Comparison of ENCODE assay signal across 19 cellular contexts in the genomic region with DNA sequence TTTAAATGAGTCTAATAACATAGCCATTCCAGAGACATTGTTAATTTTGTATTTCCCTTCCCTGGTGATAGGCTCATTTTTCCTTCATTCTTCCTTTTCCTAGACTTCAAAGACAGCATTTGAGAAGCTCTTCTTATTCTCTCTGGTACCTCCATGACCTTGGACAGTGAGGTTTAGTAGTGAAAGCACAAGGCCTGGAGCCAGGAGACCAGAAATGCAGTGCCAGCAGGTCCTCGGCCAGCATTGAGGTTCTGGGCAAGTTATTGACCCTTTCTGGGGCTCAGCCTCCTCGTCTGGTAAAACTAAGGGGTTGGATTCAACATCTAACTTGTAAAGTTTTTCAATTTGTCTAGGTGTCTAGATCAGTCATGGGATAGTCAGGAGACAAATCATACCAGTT.
"Had no signal": no experiment of that assay in that cellular context is flagged by ENCODE, and none has a peak within 500 bp of the region (broad histone marks: within the 10 kb centered on the region; RNA-seq: fewer than 3 reads in every experiment).

No MANE protein-coding gene starts in this region.

- H3K4me1 Mint-ChIP-seq: activated B cell treated with CpG ODN at 0.5 μM for 24 hours; activated CD4-positive, alpha-beta T cell treated with anti-CD3 and anti-CD28 coated beads, Interleukin-2, amount 10 ng/mL, durations not matched to agents 24 days and 14 days; activated naive CD8-positive, alpha-beta T cell treated with anti-CD3 and anti-CD28 coated beads for 36 hours; activated T-helper 17 cell treated with anti-CD3 and anti-CD28 coated beads, Interleukin-2, amount 50 U/mL, for 72 hours had no signal

- H3K27ac Mint-ChIP-seq: activated B cell treated with CpG ODN at 0.5 μM for 24 hours; activated CD4-positive, alpha-beta memory T cell treated with anti-CD3 and anti-CD28 coated beads for 36 hours; activated CD4-positive, alpha-beta T cell treated with anti-CD3 and anti-CD28 coated beads, Interleukin-2, amount 10 ng/mL, durations not matched to agents 24 days and 14 days; activated CD8-positive, alpha-beta T cell treated with anti-CD3 and anti-CD28 coated beads for 36 hours; activated naive CD4-positive, alpha-beta T cell treated with anti-CD3 and anti-CD28 coated beads for 36 hours; activated naive CD4-positive, alpha-beta T cell treated with anti-CD3 and anti-CD28 coated beads, Interleukin-2, amount 50 U/mL, for 72 hours; activated naive CD8-positive, alpha-beta T cell treated with anti-CD3 and anti-CD28 coated beads for 36 hours; activated T-cell treated with anti-CD3 and anti-CD28 coated beads, Interleukin-2, amount 50 U/mL, for 72 hours; activated T-helper 1 cell treated with anti-CD3 and anti-CD28 coated beads, Interleukin-12 subunit alpha, Interleukin-12 subunit beta, Interleukin-2, Interleukin-4 antibody, amounts not matched to agents 30 ng/mL and 10 ng/mL and 1 ng/mL, durations not matched to agents 14 hours and 24 hours and 36 hours; activated T-helper 17 cell treated with anti-CD3 and anti-CD28 coated beads, Interleukin-2, amount 50 U/mL, for 72 hours; T-helper 1 cell treated with Interleukin-12 subunit alpha and Interleukin-12 subunit beta and Interleukin-4 antibody, amounts not matched to agents 30 μg/mL and 1 μg/mL, for 36 hours; T-helper 2 cell treated with Interferon-gamma antibody and Interleukin-4, amounts not matched to agents 5 μg/mL and 100 μg/mL, for 36 hours had no signal

- DNase-seq: activated B cell treated with CpG ODN at 0.5 μM for 24 hours, amniotic stem cell, brain microvascular endothelial cell had no signal

- H3K36me3 Mint-ChIP-seq: activated CD4-positive, alpha-beta memory T cell treated with anti-CD3 and anti-CD28 coated beads for 36 hours; activated naive CD4-positive, alpha-beta T cell treated with anti-CD3 and anti-CD28 coated beads, Interleukin-2, amount 50 U/mL, for 72 hours; activated naive CD8-positive, alpha-beta T cell treated with anti-CD3 and anti-CD28 coated beads for 36 hours had no signal

- H3K36me3 ChIP-seq: adrenal gland, brain microvascular endothelial cell, breast epithelium had no signal

- H3K9me3 Mint-ChIP-seq: activated B cell treated with CpG ODN at 0.5 μM for 24 hours; activated CD4-positive, alpha-beta memory T cell treated with anti-CD3 and anti-CD28 coated beads for 36 hours; activated CD4-positive, alpha-beta T cell treated with anti-CD3 and anti-CD28 coated beads, Interleukin-2, amount 10 ng/mL, durations not matched to agents 24 days and 14 days; activated CD8-positive, alpha-beta T cell treated with anti-CD3 and anti-CD28 coated beads for 36 hours; activated naive CD4-positive, alpha-beta T cell treated with anti-CD3 and anti-CD28 coated beads for 36 hours; activated naive CD4-positive, alpha-beta T cell treated with anti-CD3 and anti-CD28 coated beads, Interleukin-2, amount 50 U/mL, for 72 hours; activated naive CD8-positive, alpha-beta T cell treated with anti-CD3 and anti-CD28 coated beads for 36 hours; activated T-cell treated with anti-CD3 and anti-CD28 coated beads, Interleukin-2, amount 50 U/mL, for 4 hours; activated T-cell treated with anti-CD3 and anti-CD28 coated beads, Interleukin-2, amount 50 U/mL, for 72 hours; activated T-helper 1 cell treated with anti-CD3 and anti-CD28 coated beads, Interleukin-12 subunit alpha, Interleukin-12 subunit beta, Interleukin-2, Interleukin-4 antibody, amounts not matched to agents 30 ng/mL and 10 ng/mL and 1 ng/mL, durations not matched to agents 14 hours and 24 hours and 36 hours; activated T-helper 17 cell treated with anti-CD3 and anti-CD28 coated beads, Interleukin-2, amount 50 U/mL, for 72 hours; T-helper 1 cell treated with Interleukin-12 subunit alpha and Interleukin-12 subunit beta and Interleukin-4 antibody, amounts not matched to agents 30 μg/mL and 1 μg/mL, for 36 hours; T-helper 2 cell treated with Interferon-gamma antibody and Interleukin-4, amounts not matched to agents 5 μg/mL and 100 μg/mL, for 36 hours had no signal

- H3K4me3 Mint-ChIP-seq: activated B cell treated with CpG ODN at 0.5 μM for 24 hours; activated CD4-positive, alpha-beta memory T cell treated with anti-CD3 and anti-CD28 coated beads for 36 hours; activated CD4-positive, alpha-beta T cell treated with anti-CD3 and anti-CD28 coated beads, Interleukin-2, amount 10 ng/mL, durations not matched to agents 24 days and 14 days; activated CD8-positive, alpha-beta T cell treated with anti-CD3 and anti-CD28 coated beads for 36 hours; activated naive CD4-positive, alpha-beta T cell treated with anti-CD3 and anti-CD28 coated beads for 36 hours; activated naive CD8-positive, alpha-beta T cell treated with anti-CD3 and anti-CD28 coated beads for 36 hours; activated T-cell treated with anti-CD3 and anti-CD28 coated beads, Interleukin-2, amount 50 U/mL, for 4 hours; activated T-cell treated with anti-CD3 and anti-CD28 coated beads, Interleukin-2, amount 50 U/mL, for 72 hours; activated T-helper 1 cell treated with anti-CD3 and anti-CD28 coated beads, Interleukin-12 subunit alpha, Interleukin-12 subunit beta, Interleukin-2, Interleukin-4 antibody, amounts not matched to agents 30 ng/mL and 10 ng/mL and 1 ng/mL, durations not matched to agents 14 hours and 24 hours and 36 hours; activated T-helper 17 cell treated with anti-CD3 and anti-CD28 coated beads, Interleukin-2, amount 50 U/mL, for 72 hours; T-helper 1 cell treated with Interleukin-12 subunit alpha and Interleukin-12 subunit beta and Interleukin-4 antibody, amounts not matched to agents 30 μg/mL and 1 μg/mL, for 36 hours; T-helper 2 cell treated with Interferon-gamma antibody and Interleukin-4, amounts not matched to agents 5 μg/mL and 100 μg/mL, for 36 hours had no signal

- H3K4me1 ChIP-seq: adrenal gland, body of pancreas, breast epithelium had no signal

- H3K27ac ChIP-seq: adrenal gland, brain microvascular endothelial cell, breast epithelium, VCaP had no signal

- H3K9me3 ChIP-seq: adrenal gland, body of pancreas, breast epithelium had no signal

- H3K27me3 ChIP-seq: adrenal gland, body of pancreas, brain microvascular endothelial cell, breast epithelium had no signal

- H3K4me3 ChIP-seq: adrenal gland, body of pancreas, breast epithelium had no signal
